Comparison of ENCODE assay signal across 23 cellular contexts in the genomic region with DNA sequence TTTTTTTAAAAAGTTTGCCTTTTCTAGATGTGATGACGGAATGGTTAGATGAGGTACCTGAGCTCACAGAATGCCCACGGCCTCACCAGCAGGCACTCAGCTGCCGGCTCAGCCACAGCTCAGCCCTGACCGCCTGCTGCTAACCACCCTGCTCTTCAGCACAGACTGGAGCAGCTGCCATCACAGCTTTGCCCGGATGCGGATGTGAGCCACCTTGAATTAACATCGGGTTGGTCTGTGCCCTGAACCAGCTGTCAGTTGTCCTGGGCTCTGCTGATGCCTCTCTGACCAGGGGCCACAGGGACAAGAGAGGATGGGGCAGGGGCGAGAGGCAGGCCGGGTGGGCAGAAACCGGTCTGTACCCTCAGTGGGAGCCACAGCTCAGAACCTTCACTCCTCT.
"Had no signal": no experiment of that assay in that cellular context is flagged by ENCODE, and none has a peak within 500 bp of the region (broad histone marks: within the 10 kb centered on the region; RNA-seq: fewer than 3 reads in every experiment).

No MANE protein-coding gene starts in this region.

- ATAC-seq: activated T-cell treated with anti-CD3 and anti-CD28 coated beads, Interleukin-2, amount 50 U/mL, for 4 hours; activated T-helper 17 cell treated with anti-CD3 and anti-CD28 coated beads, Interleukin-2, amount 50 U/mL, for 72 hours; gastroesophageal sphincter; right lobe of liver; stimulated activated effector memory CD8-positive, alpha-beta T cell treated with anti-CD3 and anti-CD28 coated beads, Interleukin-12 subunit alpha, Interleukin-12 subunit beta, amount 100 ng/mL, for 72 hours; WTC11 had no signal

- DNase-seq: activated CD4-positive, alpha-beta memory T cell treated with anti-CD3 and anti-CD28 coated beads, Interleukin-2, amount 10 ng/mL, durations not matched to agents 7 days and 5 days; activated CD4-positive, alpha-beta T cell treated with anti-CD3 and anti-CD28 coated beads for 1 hour; activated CD4-positive, alpha-beta T cell treated with anti-CD3 and anti-CD28 coated beads, Interleukin-2, amount 10 ng/mL, durations not matched to agents 7 days and 5 days; activated CD8-positive, alpha-beta memory T cell treated with anti-CD3 and anti-CD28 coated beads, Interleukin-2, amount 50 U/mL, for 48 hours; activated gamma-delta T cell treated with Interleukin-2 at 50 U/mL for 16 hours; activated naive CD4-positive, alpha-beta T cell treated with anti-CD3 and anti-CD28 coated beads, Interleukin-2, amount 50 U/mL, for 16 hours; activated T-cell treated with anti-CD3 and anti-CD28 coated beads, Interleukin-2, amount 50 U/mL, for 4 hours; amniotic stem cell; brain microvascular endothelial cell; cortex of kidney; head of caudate nucleus; mammary epithelial cell; naive B cell; nephron progenitor cell; ovary; stimulated activated CD4-positive, alpha-beta T cell treated with anti-CD3 and anti-CD28 coated beads, Interleukin-4, amount 100 ng/mL, for 24 hours; T-helper 2 cell; uterus had no signal
